8 cellular contexts compared by ENCODE assay signal in genomic region chr4:128831526-128832252, GRCh38. TPM values are rescaled to one million over a fixed set of nuclear protein-coding genes. Genes with fewer than 3 reads are reported as not detected.
A peak's percentile ranks its signal among the peaks of the same experiment; 100 is the strongest.
DNase-seq lines count a peak whose midpoint lies in the region; ATAC-seq and TF ChIP-seq lines count a peak whose summit lies in the region.

No MANE protein-coding gene starts in this region.

- H3K4me3 Mint-ChIP-seq in CD8-positive, alpha-beta T cell, result no peak overlapping the region

- no peak overlapping the region for H3K4me3 ChIP-seq in CD8-positive, alpha-beta T cell (ENCODE audit: low read depth, low read length)
- H3K4me3 ChIP-seq in fibroblast of lung (replicated peaks in 1 of 4; ENCODE audit: control extremely low read depth in 1 of 4, insufficient read depth in 1 of 4, low read depth in 3 of 4, low read length in 4 of 4) (no peak overlapping the region), stomach smooth muscle (ENCODE audit: low read length in 2 of 2) (peak overlapping the region in 1 of 2 donors; percentile 47)

- peaks cover 77% of the 10 kb centered on the region for H3K4me1 Mint-ChIP-seq in CD8-positive, alpha-beta T cell (ENCODE audit: low read depth)

- peaks cover 15% of the 10 kb centered on the region for H3K36me3 ChIP-seq in CD8-positive, alpha-beta T cell (ENCODE audit: insufficient read depth, low read length)
- H3K36me3 ChIP-seq in fibroblast of lung (ENCODE audit: control insufficient read depth, insufficient read depth, low read length), result peaks cover 8% of the 10 kb centered on the region
- peaks cover 0 to 6% of the 10 kb centered on the region in 2 donors for H3K36me3 ChIP-seq in stomach smooth muscle (ENCODE audit: control insufficient read depth in 2 of 2, insufficient read depth in 2 of 2, low read length in 2 of 2)

- no peaks in the 10 kb centered on the region for H4K20me1 ChIP-seq in fibroblast of lung (ENCODE audit: control insufficient read depth, extremely low read depth, insufficient read depth, low read length)

- H2AFZ ChIP-seq in fibroblast of lung (ENCODE audit: low read length), result no peak overlapping the region

- H3K4me2 ChIP-seq in fibroblast of lung (ENCODE audit: extremely low read depth, insufficient read depth, low read length), result peak overlapping the region; percentile 1

- peak overlapping the region; percentile 33 for H3K27ac Mint-ChIP-seq in CD8-positive, alpha-beta T cell

- peaks cover 86% of the 10 kb centered on the region for H3K79me2 ChIP-seq in fibroblast of lung (ENCODE audit: control insufficient read depth, insufficient read depth, low read length)

- CTCF ChIA-PET in CD8-positive, alpha-beta T cell (lab: Charles Lee), result no interaction called here

- no peak for DNase-seq in CD8-positive, alpha-beta T cell
- DNase-seq in NCI-H2081 (lab: John Stamatoyannopoulos, UW), result peak; percentile 4 to 59
- DNase-seq in fibroblast of lung (ENCODE audit: low read depth in 2 of 2), result peak; percentile 43 to 58
- DNase-seq in DMS114 treated with DMSO at 0.1 percent for 48 hours (lab: John Stamatoyannopoulos, UW; ENCODE audit: unreplicated experiment), result no peak

- no peaks in the 10 kb centered on the region for H3K9me3 ChIP-seq in CD8-positive, alpha-beta T cell (ENCODE audit: low read length)
- no peaks in the 10 kb centered on the region for H3K9me3 ChIP-seq in fibroblast of lung (ENCODE audit: control insufficient read depth, insufficient read depth, low read depth, low read length)
- H3K9me3 ChIP-seq in stomach smooth muscle (ENCODE audit: control insufficient read depth in 2 of 2, low read length in 2 of 2), result no peaks in the 10 kb centered on the region

- H3K27me3 Mint-ChIP-seq in CD8-positive, alpha-beta T cell (ENCODE audit: low read depth), result no peaks in the 10 kb centered on the region

- no peak overlapping the region for H3K27ac ChIP-seq in CD8-positive, alpha-beta T cell (ENCODE audit: low read depth, low read length)
- H3K27ac ChIP-seq in fibroblast of lung (ENCODE audit: insufficient read depth, low read length) (peak overlapping the region; percentile 22), stomach smooth muscle (ENCODE audit: low read length) (peak overlapping the region; percentile 49)

- H3K27me3 ChIP-seq in CD8-positive, alpha-beta T cell (ENCODE audit: insufficient read depth, low read length), result no peaks in the 10 kb centered on the region
- H3K27me3 ChIP-seq in fibroblast of lung (ENCODE audit: control insufficient read depth, insufficient read depth, low read length), result no peaks in the 10 kb centered on the region
- no peaks in the 10 kb centered on the region for H3K27me3 ChIP-seq in stomach smooth muscle (ENCODE audit: control insufficient read depth in 1 of 2, insufficient read depth in 2 of 2, low read length in 2 of 2)

- peaks cover 11% of the 10 kb centered on the region for H3K4me1 ChIP-seq in CD8-positive, alpha-beta T cell (ENCODE audit: insufficient read depth, low read length)
- peaks cover 13% of the 10 kb centered on the region for H3K4me1 ChIP-seq in fibroblast of lung (ENCODE audit: control insufficient read depth, extremely low read depth, insufficient read depth, low read length)
- H3K4me1 ChIP-seq in stomach smooth muscle (ENCODE audit: control insufficient read depth, insufficient read depth, low read length), result peaks cover 45% of the 10 kb centered on the region

- H3K9me3 Mint-ChIP-seq in CD8-positive, alpha-beta T cell, result peaks cover 5% of the 10 kb centered on the region

- POLR2A ChIA-PET in CD8-positive, alpha-beta T cell (lab: Charles Lee), result no interaction called here

- TF ChIP-seq CTCF in CD8-positive, alpha-beta T cell (IDR thresholded peaks at IDR 0.05), result no peak
- no peak for TF ChIP-seq CTCF in fibroblast of lung (conservative IDR thresholded peaks at IDR 0.05 in 1 of 2, IDR thresholded peaks at IDR 0.05 in 1 of 2; ENCODE audit: low read depth in 1 of 2, low read length in 2 of 2)

- ATAC-seq in CD8-positive, alpha-beta T cell, result no peak
- ATAC-seq in GM19452 (IDR thresholded peaks at IDR 0.05; ENCODE audit: unreplicated experiment) (peak; percentile 64), HG03095 (IDR thresholded peaks at IDR 0.05; ENCODE audit: unreplicated experiment) (no peak), GM18502 (IDR thresholded peaks at IDR 0.05; ENCODE audit: poor library complexity, unreplicated experiment) (no peak)

- peaks cover 85% of the 10 kb centered on the region for H3K36me3 Mint-ChIP-seq in CD8-positive, alpha-beta T cell

- H3K9ac ChIP-seq in fibroblast of lung (ENCODE audit: insufficient read depth, low read length) (no peak overlapping the region), stomach smooth muscle (ENCODE audit: low read length in 2 of 2) (peak overlapping the region in 1 of 2 donors; percentile 13)

- intact Hi-C loops in CD8-positive, alpha-beta T cell (cut with DNase I, micrococcal nuclease), result loop anchor here in 1 of 2 experiments (2.0 kb wide), 1 partner anchor 17 kb away; no protein-coding TSS in a partner anchor

RNA-seq across cellular contexts. Expression of gene JADE1, which starts 22.2 kb away (rescaled TPM):
- total RNA-seq in CD8-positive, alpha-beta T cell, result 10 to 100 TPM; 77.5 to 82.2 TPM
- total RNA-seq in fibroblast of lung, result 27.7 and 49.9 TPM in 2 replicates
- 28.6 and 36.2 TPM in 2 replicates for polyA plus RNA-seq in fibroblast of lung
- polyA plus RNA-seq in fibroblast of lung (2012), result 24.9 and 31.6 TPM in 2 replicates
- 37.3 and 87.1 TPM in 2 replicates for polyA minus RNA-seq in fibroblast of lung (ENCODE audit: low replicate concordance)

Comparison
In these comparisons a context has a peak if more than half of its experiments do, and no peak if none do; other contexts are left out.
1. DNase-seq: peak in NCI-H2081 (2 of 2) and fibroblast of lung (2 of 2); none in CD8-positive, alpha-beta T cell (0 of 7) and DMS114 treated with DMSO at 0.1 percent for 48 hours (single experiment).